In genomic region chr2:151338115-151338514, GRCh38 we compare ENCODE assay signal across 13 cellular contexts. TPM values are rescaled to one million over a fixed set of nuclear protein-coding genes. Genes with fewer than 3 reads are reported as not detected.
"Had no signal": no experiment of that assay in that cellular context is flagged by ENCODE, and none has a peak within 500 bp of the region (broad histone marks: within the 10 kb centered on the region; RNA-seq: fewer than 3 reads in every experiment).

No MANE protein-coding gene starts in this region.

- DNase-seq: activated effector memory CD4-positive, alpha-beta T cell treated with Interleukin-2 at 50 U/mL for 16 hours; activated T-cell treated with anti-CD3 and anti-CD28 coated beads, Interleukin-2, amount 50 U/mL, for 1 hour; stimulated activated CD4-positive, alpha-beta T cell treated with anti-CD3 and anti-CD28 coated beads, Interleukin-4, amount 100 ng/mL, for 4 hours; stimulated activated naive CD8-positive, alpha-beta T cell treated with anti-CD3 and anti-CD28 coated beads, Interleukin-15, amount 100 ng/mL, for 72 hours; testis; upper lobe of right lung had no signal

- H3K36me3 ChIP-seq: ascending aorta, upper lobe of right lung had no signal

- H3K4me3 ChIP-seq: ascending aorta, testis, upper lobe of right lung had no signal

- H3K27ac Mint-ChIP-seq: activated naive CD4-positive, alpha-beta T cell treated with anti-CD3 and anti-CD28 coated beads, Interleukin-2, amount 50 U/mL, for 72 hours; mesothelial cell of epicardium; stimulated activated naive CD8-positive, alpha-beta T cell treated with anti-CD3 and anti-CD28 coated beads, Interleukin-15, amount 100 ng/mL, for 72 hours had no signal

- H3K4me1 Mint-ChIP-seq: stimulated activated naive CD8-positive, alpha-beta T cell treated with anti-CD3 and anti-CD28 coated beads, Interleukin-15, amount 100 ng/mL, for 72 hours had no signal

- H3K4me1 ChIP-seq: ascending aorta, testis, upper lobe of right lung had no signal

- H3K9me3 ChIP-seq: ascending aorta, testis, upper lobe of right lung had no signal

- H3K4me3 Mint-ChIP-seq: mesothelial cell of epicardium; neural crest cell; stimulated activated naive CD8-positive, alpha-beta T cell treated with anti-CD3 and anti-CD28 coated beads, Interleukin-15, amount 100 ng/mL, for 72 hours had no signal

- H3K36me3 Mint-ChIP-seq: mesothelial cell of epicardium had no signal

- ATAC-seq: activated CD4-positive, CD25-positive, alpha-beta regulatory T cell treated with anti-CD3 and anti-CD28 coated beads, Interleukin-2, amount 50 U/mL, for 24 hours; activated naive CD4-positive, alpha-beta T cell treated with anti-CD3 and anti-CD28 coated beads, Interleukin-2, amount 50 U/mL, for 72 hours; stimulated activated naive CD8-positive, alpha-beta T cell treated with anti-CD3 and anti-CD28 coated beads, Interleukin-15, amount 100 ng/mL, for 72 hours; upper lobe of right lung had no signal

- H3K27me3 ChIP-seq: ascending aorta, testis, upper lobe of right lung had no signal

- H3K27ac ChIP-seq: ascending aorta, testis, upper lobe of right lung had no signal

RNA-seq across cellular contexts. Expression of gene TNFAIP6, which starts 19.3 kb away (rescaled TPM):
- total RNA-seq: activated naive CD4-positive, alpha-beta T cell treated with anti-CD3 and anti-CD28 coated beads, Interleukin-2, amount 50 U/mL, for 72 hours; osteocyte; T-helper 2 cell treated with Interferon-gamma antibody and Interleukin-4, amounts not matched to agents 100 ng/mL and 5 ng/mL, for 36 hours had no signal
